Comparison of ENCODE assay signal across 9 cellular contexts in the genomic region with DNA sequence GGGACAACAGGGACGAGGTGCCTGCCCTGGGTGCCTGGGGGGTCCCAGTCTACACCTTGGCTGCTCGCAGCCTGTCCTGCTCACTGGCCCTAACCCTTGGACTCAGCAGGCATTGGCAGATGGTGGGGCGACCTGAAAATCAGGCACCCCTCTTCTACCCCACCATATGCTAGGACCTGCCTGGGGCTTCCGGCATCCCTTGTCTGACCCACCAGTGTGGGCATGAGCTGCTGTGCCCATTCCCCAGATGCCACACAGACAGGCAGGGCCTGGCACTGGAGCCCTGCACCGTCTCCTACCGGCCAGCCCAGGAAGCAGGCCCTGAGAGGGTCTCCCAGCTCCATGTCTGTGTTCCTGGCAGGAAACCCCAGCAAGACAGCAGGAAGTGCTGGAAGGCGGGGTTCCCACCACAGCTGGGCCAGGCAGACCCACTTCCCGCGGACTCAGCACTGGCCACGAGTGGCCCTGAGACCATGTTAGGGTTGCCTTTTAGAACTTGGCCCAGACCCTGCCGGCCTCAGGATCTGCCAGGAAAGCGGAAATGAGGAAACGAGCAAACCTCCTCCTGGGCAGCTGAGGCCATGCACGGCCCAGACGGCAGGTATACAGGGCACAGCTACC. TPM values are rescaled to one million over a fixed set of nuclear protein-coding genes. Genes with fewer than 3 reads are reported as not detected.
DNase-seq lines count a peak whose midpoint lies in the region; ATAC-seq, FAIRE-seq and TF ChIP-seq lines count a peak whose summit lies in the region.
"Had no signal": no experiment of that assay in that cellular context is flagged by ENCODE, and none has a peak within 500 bp of the region (broad histone marks: within the 10 kb centered on the region; RNA-seq: fewer than 3 reads in every experiment).

No MANE protein-coding gene starts in this region.

- H3K4me1 ChIP-seq in OCI-LY1 (ENCODE audit: insufficient read depth, low read length, severe bottlenecking) (peaks cover 65% of the 10 kb centered on the region), kidney (ENCODE audit: control insufficient read depth in 1 of 2, insufficient read depth in 1 of 2, low read depth in 1 of 2, low read length in 2 of 2) (peaks cover 68 to 78% of the 10 kb centered on the region in 2 donors)

- H3K9me2 ChIP-seq in OCI-LY1 (ENCODE audit: low read depth, low read length), result no peaks in the 10 kb centered on the region

- H3K9ac ChIP-seq in OCI-LY1 (ENCODE audit: low read length) (no peak overlapping the region; the same call in 1 of the 2 replicates), kidney (ENCODE audit: low read length in 2 of 2) (peak overlapping the region in 1 of 2 donors; percentile 97)

- H3K36me3 ChIP-seq in OCI-LY1 (ENCODE audit: insufficient read depth, low read length) (peaks cover 4% of the 10 kb centered on the region; the same call in 1 of the 2 replicates), kidney (ENCODE audit: control insufficient read depth in 1 of 2, insufficient read depth in 2 of 2, low read length in 2 of 2) (no peaks in the 10 kb centered on the region)

- no peak for ATAC-seq in stimulated activated effector memory CD8-positive, alpha-beta T cell treated with anti-CD3 and anti-CD28 coated beads, Interleukin-12 subunit alpha, Interleukin-12 subunit beta, amount 100 ng/mL, for 72 hours
- no peak for ATAC-seq in GM21360 (IDR thresholded peaks at IDR 0.05; ENCODE audit: unreplicated experiment)

- H4K20me1 ChIP-seq in OCI-LY1 (ENCODE audit: insufficient read depth, low read length), result no peaks in the 10 kb centered on the region

- H2AFZ ChIP-seq in OCI-LY1 (ENCODE audit: low read length), result no peak overlapping the region

- H3K4me3 ChIP-seq in OCI-LY1 (ENCODE audit: low read depth, low read length, poor library complexity, severe bottlenecking), result no peak overlapping the region
- H3K4me3 ChIP-seq in kidney (ENCODE audit: low read length in 2 of 2), result peak overlapping the region in 1 of 2 donors; percentile 68

- DNase-seq in kidney (no peak), COR-L47 (lab: John Stamatoyannopoulos, UW) (no peak), NK-92 (lab: John Stamatoyannopoulos, UW; ENCODE audit: unreplicated experiment) (no peak), GM10248 (ENCODE audit: extremely low spot score) (no peak)
- no peak for DNase-seq in stimulated activated effector memory CD8-positive, alpha-beta T cell treated with anti-CD3 and anti-CD28 coated beads, Interleukin-12 subunit alpha, Interleukin-12 subunit beta, amount 100 ng/mL, for 72 hours (ENCODE audit: low spot score in 2 of 2)
- DNase-seq: NCI-H524 treated with DMSO at 0.1 percent for 48 hours had no signal

- peaks cover 73% of the 10 kb centered on the region for H3K36me3 Mint-ChIP-seq in stimulated activated effector memory CD8-positive, alpha-beta T cell treated with anti-CD3 and anti-CD28 coated beads, Interleukin-12 subunit alpha, Interleukin-12 subunit beta, amount 100 ng/mL, for 72 hours

- intact Hi-C loops in kidney (cut with DNase I), result no loop called here

- H3K9me3 Mint-ChIP-seq in stimulated activated effector memory CD8-positive, alpha-beta T cell treated with anti-CD3 and anti-CD28 coated beads, Interleukin-12 subunit alpha, Interleukin-12 subunit beta, amount 100 ng/mL, for 72 hours, result no peaks in the 10 kb centered on the region

- peak overlapping the region; percentile 94 for H3K27ac Mint-ChIP-seq in stimulated activated effector memory CD8-positive, alpha-beta T cell treated with anti-CD3 and anti-CD28 coated beads, Interleukin-12 subunit alpha, Interleukin-12 subunit beta, amount 100 ng/mL, for 72 hours

- H3K9me3 ChIP-seq in OCI-LY1 (ENCODE audit: low read length) (no peaks in the 10 kb centered on the region), kidney (ENCODE audit: control insufficient read depth in 1 of 2, low read length in 2 of 2) (no peaks in the 10 kb centered on the region)

- no peaks in the 10 kb centered on the region for H3K79me2 ChIP-seq in OCI-LY1 (ENCODE audit: insufficient read depth, low read length)

- CTCF ChIA-PET in GM10248 (lab: Yijun Ruan, JAX), result interaction anchor here (1.2 to 16.5 kb wide), 3 partner anchors 11 to 550 kb away, joined by 3 to 174 read pairs (median 26); no protein-coding TSS in a partner anchor

- H3K27ac ChIP-seq in OCI-LY1 (ENCODE audit: low read depth, low read length, poor library complexity, severe bottlenecking), result peak overlapping the region; percentile 43
- peak overlapping the region; percentile 63 for H3K27ac ChIP-seq in angular gyrus (ENCODE audit: low read depth, low read length)
- H3K27ac ChIP-seq in kidney (ENCODE audit: low read depth in 2 of 2, low read length in 2 of 2), result peak overlapping the region; percentile 97 to 98

- peak overlapping the region; percentile 97; the same call in 1 of the 2 replicates for H3K4me2 ChIP-seq in OCI-LY1 (ENCODE audit: low read length)

- no peak for TF ChIP-seq CTCF in OCI-LY1 (IDR thresholded peaks at IDR 0.05; ENCODE audit: low read length)
- TF ChIP-seq CTCF in kidney (IDR thresholded peaks at IDR 0.05; ENCODE audit: borderline replicate concordance, extremely low read depth, insufficient read depth), result no peak
- no peak for TF ChIP-seq CTCF in GM10248 (IDR thresholded peaks at IDR 0.05; ENCODE audit: control extremely low read depth, extremely low read depth, low read depth, missing control alignments)

- no peaks in the 10 kb centered on the region for H3K27me3 ChIP-seq in OCI-LY1 (ENCODE audit: insufficient read depth, low read length)

- peak overlapping the region; percentile 88 for H3K4me3 Mint-ChIP-seq in stimulated activated effector memory CD8-positive, alpha-beta T cell treated with anti-CD3 and anti-CD28 coated beads, Interleukin-12 subunit alpha, Interleukin-12 subunit beta, amount 100 ng/mL, for 72 hours

- POLR2A ChIA-PET in GM10248 (lab: Yijun Ruan, JAX), result no interaction called here

- FAIRE-seq in kidney (lab: Jason Lieb, UNC), result no peak

- peaks cover 83% of the 10 kb centered on the region for H3K4me1 Mint-ChIP-seq in stimulated activated effector memory CD8-positive, alpha-beta T cell treated with anti-CD3 and anti-CD28 coated beads, Interleukin-12 subunit alpha, Interleukin-12 subunit beta, amount 100 ng/mL, for 72 hours

- H3F3A ChIP-seq in OCI-LY1 (ENCODE audit: insufficient read depth, low read length), result no peaks in the 10 kb centered on the region

RNA-seq across cellular contexts. Expression of a gene that starts 3.1 kb away (rescaled TPM):
- 56.3 TPM for total RNA-seq in kidney
- polyA plus RNA-seq in kidney (ENCODE audit: insufficient read depth, low read depth, low replicate concordance), result 149 TPM

RNA-seq across cellular contexts. Expression of a gene that starts 35.0 kb away (rescaled TPM):
- 44.5 TPM for total RNA-seq in kidney
- 49.3 TPM for polyA plus RNA-seq in kidney (ENCODE audit: insufficient read depth, low read depth, low replicate concordance)

RNA-seq across cellular contexts. Expression of a gene that starts 53.0 kb away (rescaled TPM):
- total RNA-seq in kidney, result 4.8 TPM
- polyA plus RNA-seq in kidney (ENCODE audit: insufficient read depth, low read depth, low replicate concordance), result 1.5 TPM

Comparison
In these comparisons a context has a peak if more than half of its experiments do, and no peak if none do; other contexts are left out.
1. H3K27ac ChIP-seq: peak in every context shown above with its lines; median percentile 98 in kidney; 63 in angular gyrus; 43 in OCI-LY1.